ENCODE assay signal across 13 cellular contexts in the genomic region with DNA sequence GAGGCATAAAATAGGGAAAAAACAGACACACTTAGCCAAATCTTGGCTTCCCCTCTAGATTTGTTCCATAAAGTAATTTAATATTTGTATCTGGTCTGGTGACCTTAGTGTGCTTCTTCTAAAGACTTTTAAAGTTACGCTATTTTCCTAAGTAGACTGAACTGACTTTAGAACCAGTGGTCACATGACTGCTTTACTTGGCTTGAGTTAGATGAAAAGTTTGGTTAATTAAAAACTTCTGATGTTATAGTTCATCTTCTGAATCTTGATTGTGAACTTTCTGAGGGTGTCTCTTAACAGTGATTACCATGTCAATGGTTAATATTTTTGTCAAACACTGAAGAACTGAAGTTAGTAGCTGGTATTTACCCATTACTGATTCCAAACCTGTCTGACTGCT.
"Had no signal": no experiment of that assay in that cellular context is flagged by ENCODE, and none has a peak within 500 bp of the region (broad histone marks: within the 10 kb centered on the region; RNA-seq: fewer than 3 reads in every experiment).

No MANE protein-coding gene starts in this region.

- ATAC-seq: activated T-cell treated with anti-CD3 and anti-CD28 coated beads, Interleukin-2, amount 50 U/mL, for 4 hours; left cardiac atrium had no signal

- H3K36me3 ChIP-seq: cardiac muscle cell had no signal

- DNase-seq: activated CD4-positive, alpha-beta T cell treated with anti-CD3 and anti-CD28 coated beads, Interleukin-2, amount 50 U/mL, for 48 hours; activated CD4-positive, CD25-positive, alpha-beta regulatory T cell treated with anti-CD3 and anti-CD28 coated beads, Interleukin-2, amount 50 U/mL, for 72 hours; activated effector memory CD4-positive, alpha-beta T cell treated with anti-CD3 and anti-CD28 coated beads, Interleukin-2, amount 50 U/mL, for 16 hours; activated naive CD8-positive, alpha-beta T cell treated with anti-CD3 and anti-CD28 coated beads for 36 hours; activated T-cell treated with anti-CD3 and anti-CD28 coated beads, Interleukin-2, amount 50 U/mL, for 4 hours; aorta; effector CD4-positive, alpha-beta T cell; immature natural killer cell; left cardiac atrium; stimulated activated CD4-positive, alpha-beta T cell treated with anti-CD3 and anti-CD28 coated beads, Interleukin-2, amount 100 ng/mL, for 48 hours; T-helper 9 cell had no signal

- H3K27ac ChIP-seq: cardiac muscle cell, coronary artery had no signal

- H3K27me3 ChIP-seq: cardiac muscle cell had no signal

- H3K4me3 ChIP-seq: cardiac muscle cell, coronary artery had no signal
